9 cellular contexts compared by ENCODE assay signal in the genomic region with DNA sequence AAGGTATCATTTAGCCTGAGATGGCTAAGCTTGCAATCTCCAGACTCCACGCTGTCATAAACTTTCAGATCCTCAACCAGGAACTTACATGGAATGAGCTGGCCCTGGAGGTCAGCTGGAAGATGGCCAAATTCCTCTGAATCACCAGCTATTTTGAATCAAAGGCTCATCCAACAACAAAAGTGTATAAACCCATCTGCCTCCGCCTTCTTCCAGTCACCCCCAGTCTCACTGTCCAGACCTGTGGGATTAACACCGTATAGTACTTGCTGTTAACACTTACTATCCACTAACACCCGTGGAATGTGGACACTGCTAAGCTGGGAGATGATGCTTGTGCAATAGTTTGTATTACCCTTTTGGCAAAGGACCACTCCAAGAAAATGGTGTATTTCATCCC. TPM values are rescaled to one million over a fixed set of nuclear protein-coding genes. Genes with fewer than 3 reads are reported as not detected.
DNase-seq lines count a peak whose midpoint lies in the region; ATAC-seq, FAIRE-seq and TF ChIP-seq lines count a peak whose summit lies in the region.
"Had no signal": no experiment of that assay in that cellular context is flagged by ENCODE, and none has a peak within 500 bp of the region (broad histone marks: within the 10 kb centered on the region; RNA-seq: fewer than 3 reads in every experiment).

No MANE protein-coding gene starts in this region.

- H3K9me3 Mint-ChIP-seq in activated naive CD8-positive, alpha-beta T cell treated with anti-CD3 and anti-CD28 coated beads, Interleukin-2, amount 50 U/mL, for 24 hours = no peaks in the 10 kb centered on the region
- no peaks in the 10 kb centered on the region for H3K9me3 Mint-ChIP-seq in osteocyte (ENCODE audit: unreplicated experiment)

- peak overlapping the region; percentile 64 for H3K4me2 ChIP-seq in keratinocyte (ENCODE audit: control insufficient read depth, extremely low read depth, insufficient read depth, low read depth, low read length)

- H3K4me3 ChIP-seq in keratinocyte (ENCODE audit: control insufficient read depth in 2 of 3, extremely low read depth in 1 of 3, insufficient read depth in 2 of 3, low read depth in 1 of 3, low read length in 3 of 3) = no peak overlapping the region

- peak overlapping the region; percentile 87 for H3K4me3 Mint-ChIP-seq in activated naive CD8-positive, alpha-beta T cell treated with anti-CD3 and anti-CD28 coated beads, Interleukin-2, amount 50 U/mL, for 24 hours
- H3K4me3 Mint-ChIP-seq in osteocyte (ENCODE audit: unreplicated experiment) = no peak overlapping the region

- no peak overlapping the region for H3K27ac ChIP-seq in keratinocyte (ENCODE audit: control insufficient read depth, insufficient read depth, low read length)

- peaks cover 10% of the 10 kb centered on the region for H3K4me1 ChIP-seq in keratinocyte (ENCODE audit: control insufficient read depth, extremely low read depth, insufficient read depth, low read length)

- H3K27me3 ChIP-seq in keratinocyte (ENCODE audit: control insufficient read depth, extremely low read depth, insufficient read depth, low read length) = no peaks in the 10 kb centered on the region

- FAIRE-seq in keratinocyte (lab: Jason Lieb, UNC) = no peak

- H3K9me1 ChIP-seq in keratinocyte (ENCODE audit: control insufficient read depth, extremely low read depth, insufficient read depth, low read length) = no peaks in the 10 kb centered on the region

- dilution Hi-C loops in keratinocyte (cut with MboI; ENCODE audit: extremely low pct_ligation_motif_present, low sequenced_read_pairs) = no loop called here

- peaks cover 23% of the 10 kb centered on the region for H3K79me2 ChIP-seq in keratinocyte (ENCODE audit: control insufficient read depth, insufficient read depth, low read length)

- in situ Hi-C loops in ACHN (cut with HindIII; ENCODE audit: low pct_ligation_motif_present, low pct_unique_long_range_greater_than_20kb, low sequenced_read_pairs) = no loop called here

- no peaks in the 10 kb centered on the region for H3K27me3 Mint-ChIP-seq in activated naive CD8-positive, alpha-beta T cell treated with anti-CD3 and anti-CD28 coated beads, Interleukin-2, amount 50 U/mL, for 24 hours
- no peaks in the 10 kb centered on the region for H3K27me3 Mint-ChIP-seq in osteocyte (ENCODE audit: unreplicated experiment)

- H3K4me1 Mint-ChIP-seq in activated naive CD8-positive, alpha-beta T cell treated with anti-CD3 and anti-CD28 coated beads, Interleukin-2, amount 50 U/mL, for 24 hours = peaks cover 59% of the 10 kb centered on the region
- peaks cover 42% of the 10 kb centered on the region for H3K4me1 Mint-ChIP-seq in osteocyte (ENCODE audit: unreplicated experiment)

- peaks cover 1% of the 10 kb centered on the region for H3K36me3 Mint-ChIP-seq in activated naive CD8-positive, alpha-beta T cell treated with anti-CD3 and anti-CD28 coated beads, Interleukin-2, amount 50 U/mL, for 24 hours (ENCODE audit: low read depth)
- H3K36me3 Mint-ChIP-seq in osteocyte (ENCODE audit: unreplicated experiment) = peaks cover 3% of the 10 kb centered on the region

- ATAC-seq in activated naive CD8-positive, alpha-beta T cell treated with anti-CD3 and anti-CD28 coated beads, Interleukin-2, amount 50 U/mL, for 24 hours = no peak
- no peak for ATAC-seq in HG02938 (IDR thresholded peaks at IDR 0.05; ENCODE audit: unreplicated experiment)

- no peaks in the 10 kb centered on the region for H3K9me3 ChIP-seq in keratinocyte (ENCODE audit: control insufficient read depth, low read depth, low read length)

- H3K9ac ChIP-seq in keratinocyte (ENCODE audit: control insufficient read depth, extremely low read depth, insufficient read depth, low read length) = no peak overlapping the region

- H2AFZ ChIP-seq in keratinocyte (ENCODE audit: control insufficient read depth, low read length) = no peak overlapping the region

- H3K36me3 ChIP-seq in keratinocyte (ENCODE audit: control insufficient read depth in 2 of 2, extremely low read depth in 1 of 2, insufficient read depth in 2 of 2, low read length in 2 of 2) = peaks cover 2% of the 10 kb centered on the region in 2 experiments

- DNase-seq in ACHN (peak; percentile 98), HK-2 (ENCODE audit: unreplicated experiment) (peak; percentile 54), keratinocyte (ENCODE audit: low read depth, low spot score) (peak; percentile 82), NCI-H1105 treated with DMSO at 0.1 percent for 48 hours (lab: John Stamatoyannopoulos, UW) (no peak), osteocyte (ENCODE audit: extremely low spot score, unreplicated experiment) (no peak), KG1 (lab: John Stamatoyannopoulos, UW) (no peak)
- DNase-seq in activated naive CD8-positive, alpha-beta T cell treated with anti-CD3 and anti-CD28 coated beads, Interleukin-2, amount 50 U/mL, for 24 hours = no peak
- DNase-seq: effector memory CD4-positive, alpha-beta T cell had no signal

- no peak overlapping the region for H3K27ac Mint-ChIP-seq in activated naive CD8-positive, alpha-beta T cell treated with anti-CD3 and anti-CD28 coated beads, Interleukin-2, amount 50 U/mL, for 24 hours
- no peak overlapping the region for H3K27ac Mint-ChIP-seq in osteocyte (ENCODE audit: unreplicated experiment)

- TF ChIP-seq CTCF in keratinocyte (optimal IDR thresholded peaks at IDR 0.05 in 1 of 3, IDR thresholded peaks at IDR 0.05 in 1 of 3, conservative IDR thresholded peaks at IDR 0.05 in 1 of 3; ENCODE audit: extremely low read depth in 1 of 3, insufficient read depth in 2 of 3, low read length in 3 of 3) (no peak), osteocyte (IDR thresholded peaks at IDR 0.05) (no peak)

- H4K20me1 ChIP-seq in keratinocyte (ENCODE audit: control insufficient read depth, extremely low read depth, insufficient read depth, low read length) = no peaks in the 10 kb centered on the region

RNA-seq across cellular contexts. Expression of a gene that starts 1.9 kb away (rescaled TPM):
- polyA plus RNA-seq in keratinocyte = 23.6 to 35.1 TPM (median 30.3 TPM) in 3 replicates
- polyA plus RNA-seq in keratinocyte (2011; ENCODE audit: low read depth) = 43.7 TPM
- polyA plus RNA-seq in keratinocyte (2011; cell fraction: cytosol; rRNA removed) = 31.6 and 38.0 TPM in 2 replicates
- polyA plus RNA-seq in keratinocyte (2011; cell fraction: nucleus; rRNA removed) = 17.9 and 18.0 TPM in 2 replicates
- 39.2 and 40.9 TPM in 2 replicates for polyA plus RNA-seq in keratinocyte (2012; ENCODE audit: low replicate concordance)
- 33.6 to 37.5 TPM (median 36.4 TPM) in 3 replicates for polyA minus RNA-seq in keratinocyte
- polyA minus RNA-seq in keratinocyte (2011; cell fraction: cytosol; rRNA and poly(A)+ RNA removed) = 34.5 TPM
- polyA minus RNA-seq in keratinocyte (2011; cell fraction: nucleus; rRNA and poly(A)+ RNA removed) = 13.6 and 18.1 TPM in 2 replicates
- 52.2 and 53.5 TPM in 2 replicates for total RNA-seq in osteocyte

Comparison
In these comparisons a context has a peak if more than half of its experiments do, and no peak if none do; other contexts are left out.
1. DNase-seq: peak in ACHN (single experiment), HK-2 (single experiment) and keratinocyte (single experiment); none in activated naive CD8-positive, alpha-beta T cell treated with anti-CD3 and anti-CD28 coated beads, Interleukin-2, amount 50 U/mL, for 24 hours (single experiment), NCI-H1105 treated with DMSO at 0.1 percent for 48 hours (single experiment), osteocyte (single experiment) and KG1 (single experiment).